In the genomic region with DNA sequence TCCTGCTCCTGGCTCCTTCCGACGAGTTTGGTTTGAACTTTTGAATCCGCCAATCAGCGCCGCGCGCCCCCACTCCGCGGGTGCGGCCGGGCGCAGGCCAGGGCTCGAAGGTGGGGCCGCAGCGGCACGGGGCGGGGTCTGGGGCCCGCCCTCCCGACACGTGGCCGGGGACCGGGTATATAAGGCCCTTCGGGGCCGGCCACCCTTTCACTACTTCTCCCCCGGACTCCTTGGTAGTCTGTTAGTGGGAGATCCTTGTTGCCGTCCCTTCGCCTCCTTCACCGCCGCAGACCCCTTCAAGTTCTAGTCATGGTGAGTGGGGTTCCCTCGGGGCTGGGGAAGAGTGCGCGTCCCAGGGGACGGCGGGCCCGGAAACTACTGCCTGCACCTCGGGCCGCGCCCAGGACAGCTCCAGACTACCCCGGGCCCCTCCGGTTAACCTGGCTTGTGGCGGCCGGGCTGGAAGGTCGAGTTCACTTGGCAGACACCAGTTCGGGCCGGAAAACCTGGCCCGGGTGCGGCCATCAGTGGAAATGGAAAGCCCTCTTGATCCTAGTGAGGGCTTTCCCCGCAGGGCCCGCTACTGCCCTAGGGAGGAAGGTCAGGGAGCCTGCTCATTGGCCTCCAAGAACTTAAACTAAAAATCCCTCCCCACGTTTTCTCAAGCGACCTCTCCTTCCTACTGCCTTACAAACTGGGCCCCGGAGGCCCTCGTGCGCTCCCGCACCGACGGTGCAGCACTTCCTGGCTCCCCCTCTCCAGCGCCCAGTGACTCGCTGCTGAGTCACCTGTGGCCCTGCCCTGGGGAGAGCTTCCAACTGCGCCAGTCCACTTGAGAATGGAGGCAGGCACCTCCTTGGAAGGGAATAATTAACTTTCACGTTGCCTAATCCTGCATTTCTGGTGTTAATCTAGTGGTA, we compare ENCODE assay signal across 1 cellular context.
TF ChIP-seq lines count a peak whose summit lies in the region.

A gene (plus strand): TSS at position 210 of the 920 bp plus-strand sequence. CDS start 100 bp downstream, at position 310.

TF ChIP-seq in IMR-90, 13 proteins besides CTCF, POLR2A, EP300 and RAD21 (continued from another document):
- peak; percentile 72; the same call in 1 of the 2 replicates for TF ChIP-seq CHD1 (IDR thresholded peaks at IDR 0.05; ENCODE audit: low read depth, low read length)
- TF ChIP-seq, protein P1, sequence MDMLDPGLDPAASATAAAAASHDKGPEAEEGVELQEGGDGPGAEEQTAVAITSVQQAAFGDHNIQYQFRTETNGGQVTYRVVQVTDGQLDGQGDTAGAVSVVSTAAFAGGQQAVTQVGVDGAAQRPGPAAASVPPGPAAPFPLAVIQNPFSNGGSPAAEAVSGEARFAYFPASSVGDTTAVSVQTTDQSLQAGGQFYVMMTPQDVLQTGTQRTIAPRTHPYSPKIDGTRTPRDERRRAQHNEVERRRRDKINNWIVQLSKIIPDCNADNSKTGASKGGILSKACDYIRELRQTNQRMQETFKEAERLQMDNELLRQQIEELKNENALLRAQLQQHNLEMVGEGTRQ (IDR thresholded peaks at IDR 0.05; ENCODE audit: low read depth, low read length), result peak; percentile 97
- TF ChIP-seq FOS (IDR thresholded peaks at IDR 0.05; ENCODE audit: low read depth, low read length), result peak; percentile 91
- peak; percentile 49; the same call in 1 of the 2 replicates for TF ChIP-seq BHLHE40 (IDR thresholded peaks at IDR 0.05; ENCODE audit: low read depth, low read length)
- peak; percentile 97 for TF ChIP-seq MXI1 (IDR thresholded peaks at IDR 0.05; ENCODE audit: borderline replicate concordance, low read depth, low read length)
- TF ChIP-seq SMC3 (IDR thresholded peaks at IDR 0.05; ENCODE audit: low read depth, low read length), result 0 out of 2 replicates have a peak, but pooled peaks have one; percentile 6
- TF ChIP-seq MAFK (IDR thresholded peaks at IDR 0.05; ENCODE audit: low read depth, low read length), result no peak
- TF ChIP-seq MAZ (IDR thresholded peaks at IDR 0.05; ENCODE audit: borderline replicate concordance, low read depth, low read length), result peak; percentile 78
- no peak for TF ChIP-seq CEBPB (IDR thresholded peaks at IDR 0.05; ENCODE audit: low read depth, low read length)
- no peak for TF ChIP-seq RFX5 (IDR thresholded peaks at IDR 0.05; ENCODE audit: low read depth, low read length)
- TF ChIP-seq, protein P2, sequence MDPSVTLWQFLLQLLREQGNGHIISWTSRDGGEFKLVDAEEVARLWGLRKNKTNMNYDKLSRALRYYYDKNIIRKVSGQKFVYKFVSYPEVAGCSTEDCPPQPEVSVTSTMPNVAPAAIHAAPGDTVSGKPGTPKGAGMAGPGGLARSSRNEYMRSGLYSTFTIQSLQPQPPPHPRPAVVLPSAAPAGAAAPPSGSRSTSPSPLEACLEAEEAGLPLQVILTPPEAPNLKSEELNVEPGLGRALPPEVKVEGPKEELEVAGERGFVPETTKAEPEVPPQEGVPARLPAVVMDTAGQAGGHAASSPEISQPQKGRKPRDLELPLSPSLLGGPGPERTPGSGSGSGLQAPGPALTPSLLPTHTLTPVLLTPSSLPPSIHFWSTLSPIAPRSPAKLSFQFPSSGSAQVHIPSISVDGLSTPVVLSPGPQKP (IDR thresholded peaks at IDR 0.05; ENCODE audit: borderline replicate concordance, low read depth, low read length), result no peak
